ENCODE assay signal across 18 cellular contexts in the genomic region with DNA sequence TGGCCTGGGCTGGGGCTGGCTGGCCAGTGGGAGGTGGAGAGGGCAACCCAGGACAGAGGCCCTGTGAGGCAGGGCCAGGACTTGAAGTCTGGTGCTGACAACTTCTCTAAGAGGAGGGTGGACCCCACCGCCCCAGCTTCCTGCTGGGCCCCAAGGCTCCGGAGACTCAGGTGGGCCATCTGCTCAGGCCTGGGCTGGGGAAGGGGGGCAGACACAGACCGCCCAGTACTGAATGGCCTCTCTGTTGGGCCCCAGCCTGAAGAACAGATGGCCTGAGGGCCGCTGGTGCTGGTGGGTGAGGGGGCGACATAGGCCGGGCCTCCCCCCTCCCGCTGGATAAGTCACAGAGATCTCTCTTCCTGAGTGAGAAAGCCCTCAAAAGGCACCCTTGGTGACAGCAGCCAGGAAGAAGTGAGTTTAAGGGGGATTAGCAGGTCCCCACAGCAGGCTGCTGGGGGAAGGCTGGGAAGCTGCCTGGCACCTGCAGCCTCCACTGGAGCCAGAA.
"Had no signal": no experiment of that assay in that cellular context is flagged by ENCODE, and none has a peak within 500 bp of the region (broad histone marks: within the 10 kb centered on the region; RNA-seq: fewer than 3 reads in every experiment).

No MANE protein-coding gene starts in this region.

- H3K27me3 ChIP-seq: colonic mucosa, sigmoid colon, thyroid gland had no signal

- DNase-seq: activated CD4-positive, alpha-beta T cell treated with anti-CD3 and anti-CD28 coated beads, Interleukin-2, amount 10 ng/mL, durations not matched to agents 24 days and 14 days; activated CD4-positive, CD25-positive, alpha-beta regulatory T cell; activated CD8-positive, alpha-beta T cell treated with anti-CD3 and anti-CD28 coated beads, Interleukin-2, amount 10 ng/mL, durations not matched to agents 7 days and 5 days; activated naive CD4-positive, alpha-beta T cell treated with anti-CD3 and anti-CD28 coated beads for 36 hours; activated T-cell treated with anti-CD3 and anti-CD28 coated beads, Interleukin-2, amount 50 U/mL, for 24 hours; colonic mucosa; erythroblast; foreskin melanocyte; hypothalamus; islet precursor cell; left colon; lower lobe of right lung; natural killer cell; nucleus accumbens; sigmoid colon; stimulated activated CD4-positive, alpha-beta T cell treated with anti-CD3 and anti-CD28 coated beads, Interleukin-4, amount 100 ng/mL, for 24 hours; thyroid gland had no signal

- H3K4me1 ChIP-seq: colonic mucosa had no signal

- H3K9me3 ChIP-seq: colonic mucosa, lower lobe of right lung, sigmoid colon, thyroid gland had no signal

- H3K27ac ChIP-seq: colonic mucosa, sigmoid colon, thyroid gland had no signal

- ATAC-seq: activated CD8-positive, alpha-beta T cell treated with anti-CD3 and anti-CD28 coated beads, Interleukin-2, amount 10 ng/mL, durations not matched to agents 7 days and 5 days; left colon; lower lobe of right lung; natural killer cell; stimulated activated memory B cell treated with anti-CD40 and anti-IgM and Interleukin-4, amounts not matched to agents 10 μg/mL and 1 μg/mL and 100 μg/mL, for 72 hours had no signal

- H3K4me3 ChIP-seq: colonic mucosa, lower lobe of right lung, sigmoid colon, thyroid gland had no signal

- H3K36me3 ChIP-seq: colonic mucosa, lower lobe of right lung, sigmoid colon, thyroid gland had no signal
